8 cellular contexts compared by ENCODE assay signal in the genomic region with DNA sequence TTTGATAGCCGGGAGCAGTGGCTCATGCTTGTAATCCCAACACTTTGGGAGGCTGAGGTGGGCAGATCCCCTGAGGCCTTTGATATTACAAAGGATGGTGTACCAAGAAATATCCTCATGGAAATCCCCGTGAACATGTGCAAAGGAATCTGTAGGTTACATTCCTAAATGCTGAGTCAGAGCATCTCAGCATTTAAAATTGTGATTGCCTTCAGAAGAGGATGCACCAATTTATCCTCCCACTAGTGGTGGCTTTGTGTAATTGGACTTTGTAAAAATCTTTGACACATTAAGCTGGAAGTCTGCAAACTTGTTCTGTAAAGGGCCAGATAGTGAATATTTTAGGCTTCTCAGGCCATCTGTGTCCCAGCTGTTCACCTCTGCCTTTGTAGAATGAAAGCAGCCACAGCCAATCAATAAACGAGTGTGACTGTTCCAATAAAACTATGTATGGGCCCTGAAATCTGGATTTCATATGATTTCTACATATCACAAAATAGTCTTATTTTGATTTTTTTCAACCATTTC. TPM values are rescaled to one million over a fixed set of nuclear protein-coding genes. Genes with fewer than 3 reads are reported as not detected.
DNase-seq lines count a peak whose midpoint lies in the region; ATAC-seq and TF ChIP-seq lines count a peak whose summit lies in the region.

No MANE protein-coding gene starts in this region.

- H3K4me1 Mint-ChIP-seq in stimulated activated naive CD8-positive, alpha-beta T cell treated with anti-CD3 and anti-CD28 coated beads, Interleukin-15, Interleukin-2, amounts not matched to agents 100 ng/mL and 50 ng/mL, for 24 hours (ENCODE audit: low read depth), result peaks cover 38% of the 10 kb centered on the region
- H3K4me1 Mint-ChIP-seq in endothelial cell (ENCODE audit: unreplicated experiment), result no peaks in the 10 kb centered on the region

- H3K27ac ChIP-seq in tibial artery, result no peak overlapping the region

- H3K4me3 ChIP-seq in tibial artery, result no peak overlapping the region

- no peak for DNase-seq in stimulated activated naive CD8-positive, alpha-beta T cell treated with anti-CD3 and anti-CD28 coated beads, Interleukin-15, Interleukin-2, amounts not matched to agents 100 U/mL and 50 U/mL, for 24 hours
- DNase-seq in RKO (ENCODE audit: low spot score) (peak; percentile 92), endothelial cell (ENCODE audit: low spot score) (no peak), midbrain (lab: John Stamatoyannopoulos, UW) (peak; percentile 20), tibial artery (no peak)
- DNase-seq in activated CD8-positive, alpha-beta memory T cell treated with anti-CD3 and anti-CD28 coated beads, Interleukin-2, amount 50 U/mL, for 4 hours, result no peak

- peaks cover 23 to 53% (median 40%) of the 10 kb centered on the region in 3 donors for H3K36me3 ChIP-seq in tibial artery

- no peaks in the 10 kb centered on the region for H3K27me3 ChIP-seq in tibial artery

- peaks cover 71% of the 10 kb centered on the region for H3K36me3 Mint-ChIP-seq in stimulated activated naive CD8-positive, alpha-beta T cell treated with anti-CD3 and anti-CD28 coated beads, Interleukin-15, Interleukin-2, amounts not matched to agents 100 ng/mL and 50 ng/mL, for 24 hours (ENCODE audit: low read depth)
- peaks cover 19% of the 10 kb centered on the region for H3K36me3 Mint-ChIP-seq in endothelial cell (ENCODE audit: low read depth, unreplicated experiment)

- H3K4me3 Mint-ChIP-seq in stimulated activated naive CD8-positive, alpha-beta T cell treated with anti-CD3 and anti-CD28 coated beads, Interleukin-15, Interleukin-2, amounts not matched to agents 100 ng/mL and 50 ng/mL, for 24 hours, result no peak overlapping the region
- H3K4me3 Mint-ChIP-seq in endothelial cell (ENCODE audit: unreplicated experiment), result no peak overlapping the region

- H3K27ac Mint-ChIP-seq in stimulated activated naive CD8-positive, alpha-beta T cell treated with anti-CD3 and anti-CD28 coated beads, Interleukin-15, Interleukin-2, amounts not matched to agents 100 ng/mL and 50 ng/mL, for 24 hours, result peak overlapping the region; percentile 61
- no peak overlapping the region for H3K27ac Mint-ChIP-seq in endothelial cell (ENCODE audit: unreplicated experiment)

- TF ChIP-seq CTCF in endothelial cell (IDR thresholded peaks at IDR 0.05; ENCODE audit: unreplicated experiment) (peak; percentile 78), tibial artery (IDR thresholded peaks at IDR 0.05) (no peak)

- no peaks in the 10 kb centered on the region for H3K9me3 ChIP-seq in tibial artery

- H3K9me3 Mint-ChIP-seq in stimulated activated naive CD8-positive, alpha-beta T cell treated with anti-CD3 and anti-CD28 coated beads, Interleukin-15, Interleukin-2, amounts not matched to agents 100 ng/mL and 50 ng/mL, for 24 hours, result no peaks in the 10 kb centered on the region
- H3K9me3 Mint-ChIP-seq in endothelial cell (ENCODE audit: unreplicated experiment), result no peaks in the 10 kb centered on the region

- no peaks in the 10 kb centered on the region for H3K4me1 ChIP-seq in tibial artery

- no peaks in the 10 kb centered on the region for H3K27me3 Mint-ChIP-seq in stimulated activated naive CD8-positive, alpha-beta T cell treated with anti-CD3 and anti-CD28 coated beads, Interleukin-15, Interleukin-2, amounts not matched to agents 100 ng/mL and 50 ng/mL, for 24 hours
- peaks cover 3% of the 10 kb centered on the region for H3K27me3 Mint-ChIP-seq in endothelial cell (ENCODE audit: unreplicated experiment)

- ATAC-seq in stimulated activated naive CD8-positive, alpha-beta T cell treated with anti-CD3 and anti-CD28 coated beads, Interleukin-15, Interleukin-2, amounts not matched to agents 100 U/mL and 50 U/mL, for 24 hours, result no peak
- peak; percentile 67 for ATAC-seq in HG02884 (IDR thresholded peaks at IDR 0.05; ENCODE audit: unreplicated experiment)

- intact Hi-C loops in tibial artery (cut with DNase I; ENCODE audit: low total_unique reads), result no loop called here

RNA-seq across cellular contexts. Expression of a gene that starts 11.8 kb away (rescaled TPM):
- 52.6 TPM for total RNA-seq in endothelial cell (ENCODE audit: unreplicated experiment)

RNA-seq across cellular contexts. Expression of a gene that starts 36.5 kb away (rescaled TPM):
- total RNA-seq in endothelial cell (ENCODE audit: unreplicated experiment), result 96.7 TPM

Comparison
In these comparisons a context has a peak if more than half of its experiments do, and no peak if none do; other contexts are left out.
1. DNase-seq: peak in RKO (single experiment) and midbrain (single experiment); none in stimulated activated naive CD8-positive, alpha-beta T cell treated with anti-CD3 and anti-CD28 coated beads, Interleukin-15, Interleukin-2, amounts not matched to agents 100 U/mL and 50 U/mL, for 24 hours (single experiment), endothelial cell (single experiment), activated CD8-positive, alpha-beta memory T cell treated with anti-CD3 and anti-CD28 coated beads, Interleukin-2, amount 50 U/mL, for 4 hours (single experiment) and tibial artery (0 of 2).